Comparison of ENCODE assay signal across 21 cellular contexts in the genomic region with DNA sequence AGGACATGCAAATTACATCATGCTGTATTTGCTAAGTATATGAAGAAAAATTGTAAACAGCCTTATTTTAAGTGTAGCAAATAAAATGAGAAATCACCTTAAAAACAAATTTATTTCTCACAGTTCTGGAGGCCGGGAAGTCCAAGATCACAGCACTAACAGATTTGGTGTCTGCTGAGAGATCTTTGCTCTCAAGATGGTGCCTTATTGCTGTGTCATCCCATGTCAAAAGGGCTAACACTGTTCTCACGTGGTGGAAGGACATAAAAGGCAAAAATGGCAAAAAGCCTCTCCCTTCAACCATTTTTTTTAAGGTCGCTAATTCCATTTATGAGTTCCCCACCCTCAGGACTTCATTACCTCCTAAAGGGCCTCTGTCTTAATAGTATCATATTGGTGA. TPM values are rescaled to one million over a fixed set of nuclear protein-coding genes. Genes with fewer than 3 reads are reported as not detected.
DNase-seq lines count a peak whose midpoint lies in the region; ATAC-seq, FAIRE-seq and TF ChIP-seq lines count a peak whose summit lies in the region.
"Had no signal": no experiment of that assay in that cellular context is flagged by ENCODE, and none has a peak within 500 bp of the region (broad histone marks: within the 10 kb centered on the region; RNA-seq: fewer than 3 reads in every experiment).

No MANE protein-coding gene starts in this region.

- CTCF ChIA-PET in T-cell (lab: Charles Lee), result no interaction called here
- CTCF ChIA-PET in K562 (lab: Yijun Ruan, JAX; ENCODE audit: low intra/inter-chr PET ratio), result no interaction called here

- TF ChIP-seq CTCF in K562 (IDR thresholded peaks at IDR 0.05 in 2 of 3, conservative IDR thresholded peaks at IDR 0.05 in 1 of 3; ENCODE audit: insufficient read depth in 2 of 3, low read depth in 1 of 3, low read length in 3 of 3) (no peak), Peyer's patch (IDR thresholded peaks at IDR 0.05) (no peak)

- H3K27me3 ChIP-seq in K562 (ENCODE audit: control insufficient read depth in 2 of 2, insufficient read depth in 2 of 2, low read length in 2 of 2), result no peaks in the 10 kb centered on the region
- no peaks in the 10 kb centered on the region for H3K27me3 ChIP-seq in Peyer's patch
- H3K27me3 ChIP-seq: thyroid gland had no signal

- peak overlapping the region; percentile 83 for H3K4me3 Mint-ChIP-seq in activated naive CD4-positive, alpha-beta T cell treated with anti-CD3 and anti-CD28 coated beads, Interleukin-2, amount 50 U/mL, for 24 hours
- H3K4me3 Mint-ChIP-seq in T-cell, result peak overlapping the region in 1 of 3 donors; percentile 64
- H3K4me3 Mint-ChIP-seq in stimulated activated naive CD8-positive, alpha-beta T cell treated with anti-CD3 and anti-CD28 coated beads, Interleukin-15, amount 100 ng/mL, for 72 hours, result peak overlapping the region; percentile 27 to 66

- TF ChIP-seq RAD21 in K562 (CRISPR knock-in tag; conservative IDR thresholded peaks at IDR 0.05 in 1 of 2, IDR thresholded peaks at IDR 0.05 in 1 of 2), result no peak

- H4K20me1 ChIP-seq in K562 (replicated peaks; ENCODE audit: control insufficient read depth, insufficient read depth, low read length), result no peaks in the 10 kb centered on the region

- TF ChIP-seq POLR2A in K562 (conservative IDR thresholded peaks at IDR 0.05) (no peak), Peyer's patch (IDR thresholded peaks at IDR 0.05) (no peak)

- no peak overlapping the region for H3K4me2 ChIP-seq in K562 (ENCODE audit: insufficient read depth, low read length)

- no peak overlapping the region for H2AFZ ChIP-seq in K562 (ENCODE audit: low read depth, low read length)

- H3K9me3 ChIP-seq in K562 (replicated peaks; ENCODE audit: control insufficient read depth, insufficient read depth, low read depth, low read length) (no peaks in the 10 kb centered on the region), Peyer's patch (no peaks in the 10 kb centered on the region)
- H3K9me3 ChIP-seq: thyroid gland had no signal

- POLR2A ChIA-PET in T-cell (lab: Charles Lee), result no interaction called here
- POLR2A ChIA-PET in K562 (lab: Yijun Ruan, JAX), result no interaction called here

- intact Hi-C loops in K562 (cut with micrococcal nuclease), result no loop called here

- H3K79me2 ChIP-seq in K562 (ENCODE audit: control insufficient read depth, insufficient read depth, low read length), result peaks cover 51% of the 10 kb centered on the region

- H3K4me1 Mint-ChIP-seq in activated naive CD4-positive, alpha-beta T cell treated with anti-CD3 and anti-CD28 coated beads, Interleukin-2, amount 50 U/mL, for 24 hours, result peaks cover 88% of the 10 kb centered on the region
- H3K4me1 Mint-ChIP-seq in T-cell, result peaks cover 75 to 80% (median 77%) of the 10 kb centered on the region in 3 donors
- peaks cover 80% of the 10 kb centered on the region for H3K4me1 Mint-ChIP-seq in stimulated activated naive CD8-positive, alpha-beta T cell treated with anti-CD3 and anti-CD28 coated beads, Interleukin-15, amount 100 ng/mL, for 72 hours

- H3K36me3 Mint-ChIP-seq in activated naive CD4-positive, alpha-beta T cell treated with anti-CD3 and anti-CD28 coated beads, Interleukin-2, amount 50 U/mL, for 24 hours, result peaks cover 49% of the 10 kb centered on the region
- H3K36me3 Mint-ChIP-seq in T-cell, result peaks cover 74% of the 10 kb centered on the region

- no peak for TF ChIP-seq EP300 in K562 (IDR thresholded peaks at IDR 0.05; ENCODE audit: low read length)

- no peak for FAIRE-seq in K562 (lab: Jason Lieb, UNC)
- FAIRE-seq: bronchial epithelial cell, endothelial cell of umbilical vein, TTC549 had no signal

- no peak for DNase-seq in activated naive CD4-positive, alpha-beta T cell (lab: John Stamatoyannopoulos, UW)
- DNase-seq in T-cell (no peak), K562 (ENCODE audit: extremely low read depth in 1 of 4, low spot score in 3 of 4) (no peak), Peyer's patch (no peak)
- DNase-seq in stimulated activated naive CD8-positive, alpha-beta T cell treated with anti-CD3 and anti-CD28 coated beads, Interleukin-15, amount 100 ng/mL, for 72 hours, result no peak
- DNase-seq: activated T-cell treated with anti-CD3 and anti-CD28 coated beads, Interleukin-2, amount 50 U/mL, for 1 hour; amniotic stem cell; DMS79; NCI-H1105; NCI-H524 treated with DMSO at 0.1 percent for 48 hours; posterior cingulate gyrus; thyroid gland had no signal

- ATAC-seq in T-cell (replicated peaks in 1 of 4) (no peak), K562 (no peak), HG03342 (IDR thresholded peaks at IDR 0.05; ENCODE audit: unreplicated experiment) (no peak), GM18498 (IDR thresholded peaks at IDR 0.05; ENCODE audit: unreplicated experiment) (no peak)
- no peak for ATAC-seq in stimulated activated naive CD8-positive, alpha-beta T cell treated with anti-CD3 and anti-CD28 coated beads, Interleukin-15, amount 100 ng/mL, for 72 hours
- ATAC-seq: HCT116, left lobe of liver, SK-N-SH treated with all-trans-retinoic acid at 6 μM for 48 hours had no signal

- WGBS in K562 (ENCODE audit: insufficient coverage, low coverage, missing lambda C conversion rate), result 66% methylated on average over 3 of the region's 3 CpGs

- H3K27me3 Mint-ChIP-seq in activated naive CD4-positive, alpha-beta T cell treated with anti-CD3 and anti-CD28 coated beads, Interleukin-2, amount 50 U/mL, for 24 hours, result no peaks in the 10 kb centered on the region
- H3K27me3 Mint-ChIP-seq in T-cell, result no peaks in the 10 kb centered on the region
- no peaks in the 10 kb centered on the region for H3K27me3 Mint-ChIP-seq in stimulated activated naive CD8-positive, alpha-beta T cell treated with anti-CD3 and anti-CD28 coated beads, Interleukin-15, amount 100 ng/mL, for 72 hours

- H3K9ac ChIP-seq in K562 (ENCODE audit: insufficient read depth in 1 of 2, low read depth in 2 of 2, low read length in 2 of 2), result no peak overlapping the region

- in situ Hi-C loops in K562 (cut with MboI), result no loop called here

- H3K4me1 ChIP-seq in K562 (replicated peaks in 1 of 2; ENCODE audit: control insufficient read depth in 2 of 2, insufficient read depth in 2 of 2, low read length in 2 of 2) (no peaks in the 10 kb centered on the region), Peyer's patch (no peaks in the 10 kb centered on the region)

- H3K4me3 ChIP-seq in K562 (no peak overlapping the region), Peyer's patch (no peak overlapping the region)
- H3K4me3 ChIP-seq: thyroid gland had no signal

- H3K9me1 ChIP-seq in K562 (ENCODE audit: control insufficient read depth, insufficient read depth, low read length), result no peaks in the 10 kb centered on the region

- 0 out of 3 replicates have a peak overlapping the region, but pooled peaks have one; percentile 30 for H3K27ac ChIP-seq in K562 (ENCODE audit: extremely low read depth, low read depth, low read length)
- H3K27ac ChIP-seq in Peyer's patch, result no peak overlapping the region
- H3K27ac ChIP-seq: thyroid gland had no signal

- BruUV-seq in K562 (replicated peaks; lab: Mats Ljungman, UMichigan), result no TSS peak

- peaks cover 99% of the 10 kb centered on the region for H3K36me3 ChIP-seq in K562 (ENCODE audit: control insufficient read depth, insufficient read depth, low read length)
- peaks cover 0 to 100% (median 0%) of the 10 kb centered on the region in 3 donors for H3K36me3 ChIP-seq in Peyer's patch

- H3K9me3 Mint-ChIP-seq in activated naive CD4-positive, alpha-beta T cell treated with anti-CD3 and anti-CD28 coated beads, Interleukin-2, amount 50 U/mL, for 24 hours, result no peaks in the 10 kb centered on the region
- no peaks in the 10 kb centered on the region for H3K9me3 Mint-ChIP-seq in T-cell
- no peaks in the 10 kb centered on the region for H3K9me3 Mint-ChIP-seq in stimulated activated naive CD8-positive, alpha-beta T cell treated with anti-CD3 and anti-CD28 coated beads, Interleukin-15, amount 100 ng/mL, for 72 hours

- H3K27ac Mint-ChIP-seq in activated naive CD4-positive, alpha-beta T cell treated with anti-CD3 and anti-CD28 coated beads, Interleukin-2, amount 50 U/mL, for 24 hours, result peak overlapping the region; percentile 90
- peak overlapping the region; percentile 17 to 74 for H3K27ac Mint-ChIP-seq in T-cell
- peak overlapping the region; percentile 82 to 97 for H3K27ac Mint-ChIP-seq in stimulated activated naive CD8-positive, alpha-beta T cell treated with anti-CD3 and anti-CD28 coated beads, Interleukin-15, amount 100 ng/mL, for 72 hours

RNA-seq across cellular contexts. Expression of a gene that starts 12.1 kb away (rescaled TPM):
- total RNA-seq in T-cell (100 to 1,000 TPM; 187 to 219 (median 202) TPM), K562 (2014; rRNA removed) (189 and 191 TPM in 2 replicates), K562 (2014; rRNA removed; fragmentation: Illumina TruSeq; extraction: Trizol) (334 and 394 TPM in 2 replicates), K562 (2015; rRNA removed; fragmentation: Illumina TruSeq; extraction: Trizol) (274 and 297 TPM in 2 replicates), K562 (2021) (283 and 290 TPM in 2 replicates), Peyer's patch (100 to 1,000 TPM in 3 of 4 donors, 10 to 100 TPM in 1; 81.7 to 140 (median 111) TPM)
- 167 and 262 TPM in 2 replicates for total RNA-seq in K562 (2011; cell fraction: chromatin; rRNA removed; ENCODE audit: low replicate concordance)
- total RNA-seq in K562 (2011; cell fraction: nucleolus; rRNA removed), result 85.9 and 98.2 TPM in 2 replicates
- total RNA-seq in K562 (2011; cell fraction: nucleoplasm; rRNA removed), result 119 and 135 TPM in 2 replicates
- polyA plus RNA-seq in K562 (2011; rRNA removed) (398 and 551 TPM in 2 replicates), K562 (2014; fragmentation: Illumina TruSeq; extraction: Trizol) (252 and 289 TPM in 2 replicates), K562 (2014; fragmentation: Nextera tagmentation; extraction: Ambion mirVana) (100 to 1,000 TPM; 325 to 369 TPM), K562 (2014; rRNA removed) (156 and 168 TPM in 2 replicates)
- polyA plus RNA-seq in K562 (2011; cell fraction: cytosol; rRNA removed), result 137 and 145 TPM in 2 replicates
- 83.1 and 119 TPM in 2 replicates for polyA plus RNA-seq in K562 (2011; cell fraction: nucleus; rRNA removed)
- polyA plus RNA-seq in K562 (2012), result 172 and 249 TPM in 2 replicates
- 747 and 768 TPM in 2 replicates for polyA minus RNA-seq in K562 (2011; rRNA and poly(A)+ RNA removed)
- polyA minus RNA-seq in K562 (2011; cell fraction: cytosol; rRNA and poly(A)+ RNA removed), result 144 and 225 TPM in 2 replicates
- polyA minus RNA-seq in K562 (2011; cell fraction: nucleus; rRNA and poly(A)+ RNA removed), result 99.9 and 166 TPM in 2 replicates

RNA-seq across cellular contexts. Expression of a gene that starts 39.5 kb away (rescaled TPM):
- 1 to 10 TPM; 1.8 to 4.3 (median 3.1) TPM for total RNA-seq in T-cell
- total RNA-seq in K562 (2011; cell fraction: chromatin; rRNA removed; ENCODE audit: low replicate concordance), result not detected in 2 replicates
- total RNA-seq in K562 (2011; cell fraction: nucleolus; rRNA removed), result not detected in 2 replicates
- not detected in 2 replicates for total RNA-seq in K562 (2011; cell fraction: nucleoplasm; rRNA removed)
- not detected in 2 replicates for total RNA-seq in K562 (2014; rRNA removed)
- 0.04 and 0.13 TPM in 2 replicates for total RNA-seq in K562 (2014; rRNA removed; fragmentation: Illumina TruSeq; extraction: Trizol)
- total RNA-seq in K562 (2015; rRNA removed; fragmentation: Illumina TruSeq; extraction: Trizol), result 0.08 TPM in 1 of 2 replicates, not detected in the other
- total RNA-seq in K562 (2021), result 0.04 and 0.13 TPM in 2 replicates
- not detected in 2 replicates for polyA plus RNA-seq in K562 (2011; rRNA removed)
- polyA plus RNA-seq in K562 (2011; cell fraction: cytosol; rRNA removed), result not detected in 2 replicates
- polyA plus RNA-seq in K562 (2011; cell fraction: nucleus; rRNA removed), result not detected in 2 replicates
- polyA plus RNA-seq in K562 (2012), result 0.09 and 0.57 TPM in 2 replicates
- 0.07 and 0.09 TPM in 2 replicates for polyA plus RNA-seq in K562 (2014; fragmentation: Illumina TruSeq; extraction: Trizol)
- polyA plus RNA-seq in K562 (2014; fragmentation: Nextera tagmentation; extraction: Ambion mirVana), result under 1 TPM in 1 of 2 experiments, not detected in 1; 0.01 TPM
- polyA plus RNA-seq in K562 (2014; rRNA removed), result not detected in 2 replicates
- not detected in 2 replicates for polyA minus RNA-seq in K562 (2011; rRNA and poly(A)+ RNA removed)
- polyA minus RNA-seq in K562 (2011; cell fraction: cytosol; rRNA and poly(A)+ RNA removed), result not detected in 2 replicates
- polyA minus RNA-seq in K562 (2011; cell fraction: nucleus; rRNA and poly(A)+ RNA removed), result not detected in 2 replicates
- 1 to 10 TPM in 1 of 4 donors, not detected in 3; 1.6 TPM for total RNA-seq in Peyer's patch
- polyA plus RNA-seq: endothelial cell of umbilical vein had no signal

RNA-seq across cellular contexts. Expression of a gene that starts 39.6 kb away (rescaled TPM):
- total RNA-seq in T-cell (10 to 100 TPM; 17.4 to 26.2 (median 20.6) TPM), K562 (2014; rRNA removed) (9.0 and 10.1 TPM in 2 replicates), K562 (2014; rRNA removed; fragmentation: Illumina TruSeq; extraction: Trizol) (7.6 and 7.8 TPM in 2 replicates), K562 (2015; rRNA removed; fragmentation: Illumina TruSeq; extraction: Trizol) (8.2 and 8.4 TPM in 2 replicates), K562 (2021) (6.2 and 6.8 TPM in 2 replicates), Peyer's patch (10 to 100 TPM; 44.6 to 85.6 (median 54.3) TPM)
- 10.8 and 13.1 TPM in 2 replicates for total RNA-seq in K562 (2011; cell fraction: chromatin; rRNA removed; ENCODE audit: low replicate concordance)
- 8.7 and 10.1 TPM in 2 replicates for total RNA-seq in K562 (2011; cell fraction: nucleolus; rRNA removed)
- 8.4 and 10.8 TPM in 2 replicates for total RNA-seq in K562 (2011; cell fraction: nucleoplasm; rRNA removed)
- polyA plus RNA-seq in K562 (2011; rRNA removed) (7.0 and 9.0 TPM in 2 replicates), K562 (2014; fragmentation: Illumina TruSeq; extraction: Trizol) (8.2 and 8.4 TPM in 2 replicates), K562 (2014; fragmentation: Nextera tagmentation; extraction: Ambion mirVana) (1 to 10 TPM; 1.1 to 2.0 TPM), K562 (2014; rRNA removed) (8.7 and 10.3 TPM in 2 replicates)
- 6.8 and 8.6 TPM in 2 replicates for polyA plus RNA-seq in K562 (2011; cell fraction: cytosol; rRNA removed)
- 3.8 and 5.2 TPM in 2 replicates for polyA plus RNA-seq in K562 (2011; cell fraction: nucleus; rRNA removed)
- 6.5 and 34.5 TPM in 2 replicates for polyA plus RNA-seq in K562 (2012)
- 10.4 and 11.7 TPM in 2 replicates for polyA minus RNA-seq in K562 (2011; rRNA and poly(A)+ RNA removed)
- polyA minus RNA-seq in K562 (2011; cell fraction: cytosol; rRNA and poly(A)+ RNA removed), result 3.5 and 5.1 TPM in 2 replicates
- 4.2 and 9.9 TPM in 2 replicates for polyA minus RNA-seq in K562 (2011; cell fraction: nucleus; rRNA and poly(A)+ RNA removed)
